Comparison of ENCODE assay signal across 23 cellular contexts in genomic region chr6:31532644-31533454, GRCh38. TPM values are rescaled to one million over a fixed set of nuclear protein-coding genes. Genes with fewer than 3 reads are reported as not detected.
A peak's percentile ranks its signal among the peaks of the same experiment; 100 is the strongest.
DNase-seq lines count a peak whose midpoint lies in the region; ATAC-seq and TF ChIP-seq lines count a peak whose summit lies in the region.
"Had no signal": no experiment of that assay in that cellular context is flagged by ENCODE, and none has a peak within 500 bp of the region (broad histone marks: within the 10 kb centered on the region; RNA-seq: fewer than 3 reads in every experiment).

No MANE protein-coding gene starts in this region.

- H2BK120ac ChIP-seq in neuronal stem cell (ENCODE audit: low read depth, low read length), result no peak overlapping the region

- H3K18ac ChIP-seq in neuronal stem cell (ENCODE audit: low read length), result no peak overlapping the region

- peaks cover 93% of the 10 kb centered on the region for H3K36me3 Mint-ChIP-seq in activated T-cell treated with anti-CD3 and anti-CD28 coated beads, Interleukin-2, amount 50 U/mL, for 24 hours (ENCODE audit: low read depth)
- peaks cover 56% of the 10 kb centered on the region for H3K36me3 Mint-ChIP-seq in HFFc6 (ENCODE audit: low read depth)
- H3K36me3 Mint-ChIP-seq in activated naive CD8-positive, alpha-beta T cell treated with anti-CD3 and anti-CD28 coated beads, Interleukin-2, amount 10 ng/mL, durations not matched to agents 7 days and 5 days, result peaks cover 56% of the 10 kb centered on the region

- no peak overlapping the region for H3K14ac ChIP-seq in neuronal stem cell (ENCODE audit: low read length)

- POLR2A ChIA-PET in activated naive CD8-positive, alpha-beta T cell treated with anti-CD3 and anti-CD28 coated beads, Interleukin-2, amount 10 ng/mL, durations not matched to agents 7 days and 5 days (lab: Charles Lee), result interaction anchor here (1.8 kb wide), 1 partner anchor 36 kb away, joined by 6 read pairs; the partner anchor contains the start of gene MICB

- H3K4ac ChIP-seq in neuronal stem cell (ENCODE audit: low read length), result no peak overlapping the region

- H3K27me3 Mint-ChIP-seq in activated T-cell treated with anti-CD3 and anti-CD28 coated beads, Interleukin-2, amount 50 U/mL, for 24 hours, result no peaks in the 10 kb centered on the region
- H3K27me3 Mint-ChIP-seq in HFFc6 (ENCODE audit: insufficient read depth), result peaks cover 8% of the 10 kb centered on the region
- H3K27me3 Mint-ChIP-seq in activated naive CD8-positive, alpha-beta T cell treated with anti-CD3 and anti-CD28 coated beads, Interleukin-2, amount 10 ng/mL, durations not matched to agents 7 days and 5 days, result no peaks in the 10 kb centered on the region
- H3K27me3 Mint-ChIP-seq: CD4-positive, CD25-positive, alpha-beta regulatory T cell had no signal

- no peak overlapping the region for H3K23ac ChIP-seq in neuronal stem cell (ENCODE audit: low read depth, low read length, poor library complexity)

- no peak overlapping the region for H2BK5ac ChIP-seq in neuronal stem cell (ENCODE audit: low read length)

- H3K4me3 Mint-ChIP-seq in activated T-cell treated with anti-CD3 and anti-CD28 coated beads, Interleukin-2, amount 50 U/mL, for 24 hours, result no peak overlapping the region
- no peak overlapping the region; the same call in 1 of the 2 replicates for H3K4me3 Mint-ChIP-seq in HFFc6
- no peak overlapping the region for H3K4me3 Mint-ChIP-seq in activated naive CD8-positive, alpha-beta T cell treated with anti-CD3 and anti-CD28 coated beads, Interleukin-2, amount 10 ng/mL, durations not matched to agents 7 days and 5 days
- H3K4me3 Mint-ChIP-seq: T-helper 2 cell treated with Interferon-gamma antibody and Interleukin-4, amounts not matched to agents 5 μg/mL and 100 μg/mL, for 36 hours had no signal

- no peak overlapping the region for H2BK15ac ChIP-seq in neuronal stem cell (ENCODE audit: low read length)

- H3K36me3 ChIP-seq in neuronal stem cell (replicated peaks in 1 of 2; ENCODE audit: control insufficient read depth in 2 of 2, insufficient read depth in 2 of 2, low read length in 2 of 2), result peaks cover 63 to 86% of the 10 kb centered on the region in 2 donors
- H3K36me3 ChIP-seq: ovary had no signal

- peak; percentile 15 for DNase-seq in activated T-cell treated with anti-CD3 and anti-CD28 coated beads, Interleukin-2, amount 50 U/mL, for 24 hours
- no peak for DNase-seq in activated T-cell treated with anti-CD3 and anti-CD28 coated beads for 4 hours
- no peak for DNase-seq in HFFc6
- no peak for DNase-seq in activated naive CD8-positive, alpha-beta T cell treated with anti-CD3 and anti-CD28 coated beads, Interleukin-2, amount 10 ng/mL, durations not matched to agents 7 days and 5 days
- no peak for DNase-seq in neuronal stem cell (ENCODE audit: low spot score)
- DNase-seq in DMS79 (lab: John Stamatoyannopoulos, UW), result no peak
- DNase-seq in NCI-H748 treated with DMSO at 0.1 percent for 48 hours (lab: John Stamatoyannopoulos, UW), result no peak
- no peak for DNase-seq in HK-2 (ENCODE audit: unreplicated experiment)
- DNase-seq: activated CD4-positive, alpha-beta T cell treated with anti-CD3 and anti-CD28 coated beads for 1 hour; amniotic stem cell; caudate nucleus; CD4-positive, CD25-positive, alpha-beta regulatory T cell; H7; KBM-7; left lung; NCI-H2081; ovary; stimulated activated CD4-positive, alpha-beta T cell treated with anti-CD3 and anti-CD28 coated beads, Interleukin-2, amount 100 ng/mL, for 24 hours had no signal

- peak overlapping the region; percentile 79 for H3K27ac Mint-ChIP-seq in activated T-cell treated with anti-CD3 and anti-CD28 coated beads, Interleukin-2, amount 50 U/mL, for 24 hours
- peak overlapping the region; percentile 69 for H3K27ac Mint-ChIP-seq in HFFc6
- peak overlapping the region; percentile 56 for H3K27ac Mint-ChIP-seq in activated naive CD8-positive, alpha-beta T cell treated with anti-CD3 and anti-CD28 coated beads, Interleukin-2, amount 10 ng/mL, durations not matched to agents 7 days and 5 days
- H3K27ac Mint-ChIP-seq: T-helper 2 cell treated with Interferon-gamma antibody and Interleukin-4, amounts not matched to agents 5 μg/mL and 100 μg/mL, for 36 hours had no signal

- no peak overlapping the region for H2BK12ac ChIP-seq in neuronal stem cell (ENCODE audit: low read length)

- H3K79me1 ChIP-seq in neuronal stem cell (ENCODE audit: low read depth, low read length), result peaks cover 8% of the 10 kb centered on the region

- peak overlapping the region; percentile 34 for H3K27ac ChIP-seq in neuronal stem cell (replicated peaks; ENCODE audit: low read length)
- H3K27ac ChIP-seq: left lung, ovary had no signal

- H4K91ac ChIP-seq in neuronal stem cell (ENCODE audit: low read depth, low read length, poor library complexity), result no peak overlapping the region

- no peak overlapping the region for H3K4me2 ChIP-seq in neuronal stem cell (ENCODE audit: insufficient read depth, low read length, poor library complexity, severe bottlenecking)

- H3K9me3 ChIP-seq in neuronal stem cell (replicated peaks in 1 of 2; ENCODE audit: control insufficient read depth in 2 of 2, insufficient read depth in 1 of 2, low read depth in 1 of 2, low read length in 2 of 2), result no peaks in the 10 kb centered on the region
- H3K9me3 ChIP-seq: esophagus muscularis mucosa, left lung, ovary had no signal

- H3K4me3 ChIP-seq in neuronal stem cell (ENCODE audit: low read length in 2 of 2), result no peak overlapping the region
- H3K4me3 ChIP-seq: esophagus muscularis mucosa, left lung, ovary had no signal

- no peaks in the 10 kb centered on the region for H3K9me3 Mint-ChIP-seq in activated T-cell treated with anti-CD3 and anti-CD28 coated beads, Interleukin-2, amount 50 U/mL, for 24 hours
- no peaks in the 10 kb centered on the region for H3K9me3 Mint-ChIP-seq in HFFc6
- no peaks in the 10 kb centered on the region for H3K9me3 Mint-ChIP-seq in activated naive CD8-positive, alpha-beta T cell treated with anti-CD3 and anti-CD28 coated beads, Interleukin-2, amount 10 ng/mL, durations not matched to agents 7 days and 5 days
- H3K9me3 Mint-ChIP-seq: CD4-positive, CD25-positive, alpha-beta regulatory T cell; T-helper 2 cell treated with Interferon-gamma antibody and Interleukin-4, amounts not matched to agents 5 μg/mL and 100 μg/mL, for 36 hours had no signal

- no CpG with 5 or more reads among the region's 9 CpGs for WGBS in neuronal stem cell (ENCODE audit: extremely low coverage in 2 of 2, insufficient read length in 2 of 2, insufficient replicate concordance in 1 of 2), 2 donors

- no peak for ATAC-seq in activated naive CD8-positive, alpha-beta T cell treated with anti-CD3 and anti-CD28 coated beads, Interleukin-2, amount 10 ng/mL, durations not matched to agents 7 days and 5 days (ENCODE audit: low read depth)
- ATAC-seq: left lung had no signal

- H2AK5ac ChIP-seq in neuronal stem cell (ENCODE audit: low read depth, low read length), result no peak overlapping the region

- peaks cover 50% of the 10 kb centered on the region for H3K4me1 Mint-ChIP-seq in activated T-cell treated with anti-CD3 and anti-CD28 coated beads, Interleukin-2, amount 50 U/mL, for 24 hours (ENCODE audit: low read depth)
- peaks cover 21% of the 10 kb centered on the region; the same call in 1 of the 2 replicates for H3K4me1 Mint-ChIP-seq in HFFc6 (ENCODE audit: low read depth)
- peaks cover 37% of the 10 kb centered on the region for H3K4me1 Mint-ChIP-seq in activated naive CD8-positive, alpha-beta T cell treated with anti-CD3 and anti-CD28 coated beads, Interleukin-2, amount 10 ng/mL, durations not matched to agents 7 days and 5 days

- no peak for TF ChIP-seq CTCF in HFFc6 (IDR thresholded peaks at IDR 0.05)

- H2AFZ ChIP-seq in neuronal stem cell (ENCODE audit: low read length), result no peak overlapping the region

- H4K8ac ChIP-seq in neuronal stem cell (ENCODE audit: low read depth, low read length), result no peak overlapping the region

- H3K4me1 ChIP-seq in neuronal stem cell (ENCODE audit: control insufficient read depth in 2 of 2, insufficient read depth in 1 of 2, low read depth in 1 of 2, low read length in 2 of 2), result peaks cover 0 to 2% of the 10 kb centered on the region in 2 donors

- H3K27me3 ChIP-seq in neuronal stem cell (ENCODE audit: control insufficient read depth in 3 of 3, insufficient read depth in 3 of 3, low read depth in 1 of 3, low read length in 3 of 3), result no peaks in the 10 kb centered on the region
- H3K27me3 ChIP-seq: esophagus muscularis mucosa, left lung, ovary had no signal

- H3K9ac ChIP-seq in neuronal stem cell (ENCODE audit: low read depth, low read length, poor library complexity), result no peak overlapping the region

RNA-seq across cellular contexts. Expression of gene MCCD1, which starts 4.1 kb away (rescaled TPM):
- not detected for total RNA-seq in HFFc6 (2021; fragmentation: NEBNext Ultra II Directional; extraction: Animal tissue kit (Norgen Biotek cat#: 25700))
- not detected for total RNA-seq in activated naive CD8-positive, alpha-beta T cell treated with anti-CD3 and anti-CD28 coated beads, Interleukin-2, amount 10 ng/mL, durations not matched to agents 7 days and 5 days
- not detected for polyA plus RNA-seq in neuronal stem cell (2013, experiment 1 of 2)
- not detected for polyA plus RNA-seq in neuronal stem cell (2013, experiment 2 of 2)
- total RNA-seq: CD4-positive, CD25-positive, alpha-beta regulatory T cell; esophagus muscularis mucosa; glomerular endothelial cell; H7; left lung; NCI-H460; ovary; ureter had no signal
- polyA plus RNA-seq: CD4-positive, CD25-positive, alpha-beta regulatory T cell; ovary had no signal

RNA-seq across cellular contexts. Expression of gene DDX39B, which starts 9.0 kb away (rescaled TPM):
- 100 to 1,000 TPM; 312 to 380 (median 358) TPM for total RNA-seq in HFFc6 (2021; fragmentation: NEBNext Ultra II Directional; extraction: Animal tissue kit (Norgen Biotek cat#: 25700))
- total RNA-seq in activated naive CD8-positive, alpha-beta T cell treated with anti-CD3 and anti-CD28 coated beads, Interleukin-2, amount 10 ng/mL, durations not matched to agents 7 days and 5 days, result 100 to 1,000 TPM; 531 to 555 TPM
- polyA plus RNA-seq in neuronal stem cell (2013, experiment 1 of 2), result 297 TPM
- polyA plus RNA-seq in neuronal stem cell (2013, experiment 2 of 2), result 291 TPM

RNA-seq across cellular contexts. Expression of gene ATP6V1G2, which starts 13.6 kb away (rescaled TPM):
- 1 to 10 TPM; 2.9 to 4.1 (median 3.2) TPM for total RNA-seq in HFFc6 (2021; fragmentation: NEBNext Ultra II Directional; extraction: Animal tissue kit (Norgen Biotek cat#: 25700))
- 1 to 10 TPM; 4.5 to 5.5 TPM for total RNA-seq in activated naive CD8-positive, alpha-beta T cell treated with anti-CD3 and anti-CD28 coated beads, Interleukin-2, amount 10 ng/mL, durations not matched to agents 7 days and 5 days
- polyA plus RNA-seq in neuronal stem cell (2013, experiment 1 of 2), result 6.0 TPM
- polyA plus RNA-seq in neuronal stem cell (2013, experiment 2 of 2), result 5.1 TPM

RNA-seq across cellular contexts. Expression of gene NFKBIL1, which starts 14.6 kb away (rescaled TPM):
- 10 to 100 TPM; 11.8 to 15.9 (median 13.6) TPM for total RNA-seq in HFFc6 (2021; fragmentation: NEBNext Ultra II Directional; extraction: Animal tissue kit (Norgen Biotek cat#: 25700))
- total RNA-seq in activated naive CD8-positive, alpha-beta T cell treated with anti-CD3 and anti-CD28 coated beads, Interleukin-2, amount 10 ng/mL, durations not matched to agents 7 days and 5 days, result 10 to 100 TPM; 15.4 to 17.6 TPM
- polyA plus RNA-seq in neuronal stem cell (2013, experiment 1 of 2), result 22.2 TPM
- polyA plus RNA-seq in neuronal stem cell (2013, experiment 2 of 2), result 22.0 TPM

RNA-seq across cellular contexts. Expression of gene MICB, which starts 34.9 kb away (rescaled TPM):
- 10 to 100 TPM; 16.0 to 26.0 (median 22.6) TPM for total RNA-seq in HFFc6 (2021; fragmentation: NEBNext Ultra II Directional; extraction: Animal tissue kit (Norgen Biotek cat#: 25700))
- total RNA-seq in activated naive CD8-positive, alpha-beta T cell treated with anti-CD3 and anti-CD28 coated beads, Interleukin-2, amount 10 ng/mL, durations not matched to agents 7 days and 5 days, result 10 to 100 TPM; 41.5 to 42.8 TPM
- 9.5 TPM for polyA plus RNA-seq in neuronal stem cell (2013, experiment 1 of 2)
- polyA plus RNA-seq in neuronal stem cell (2013, experiment 2 of 2), result 9.4 TPM
